ENCODE assay signal across 9 cellular contexts in the genomic region with DNA sequence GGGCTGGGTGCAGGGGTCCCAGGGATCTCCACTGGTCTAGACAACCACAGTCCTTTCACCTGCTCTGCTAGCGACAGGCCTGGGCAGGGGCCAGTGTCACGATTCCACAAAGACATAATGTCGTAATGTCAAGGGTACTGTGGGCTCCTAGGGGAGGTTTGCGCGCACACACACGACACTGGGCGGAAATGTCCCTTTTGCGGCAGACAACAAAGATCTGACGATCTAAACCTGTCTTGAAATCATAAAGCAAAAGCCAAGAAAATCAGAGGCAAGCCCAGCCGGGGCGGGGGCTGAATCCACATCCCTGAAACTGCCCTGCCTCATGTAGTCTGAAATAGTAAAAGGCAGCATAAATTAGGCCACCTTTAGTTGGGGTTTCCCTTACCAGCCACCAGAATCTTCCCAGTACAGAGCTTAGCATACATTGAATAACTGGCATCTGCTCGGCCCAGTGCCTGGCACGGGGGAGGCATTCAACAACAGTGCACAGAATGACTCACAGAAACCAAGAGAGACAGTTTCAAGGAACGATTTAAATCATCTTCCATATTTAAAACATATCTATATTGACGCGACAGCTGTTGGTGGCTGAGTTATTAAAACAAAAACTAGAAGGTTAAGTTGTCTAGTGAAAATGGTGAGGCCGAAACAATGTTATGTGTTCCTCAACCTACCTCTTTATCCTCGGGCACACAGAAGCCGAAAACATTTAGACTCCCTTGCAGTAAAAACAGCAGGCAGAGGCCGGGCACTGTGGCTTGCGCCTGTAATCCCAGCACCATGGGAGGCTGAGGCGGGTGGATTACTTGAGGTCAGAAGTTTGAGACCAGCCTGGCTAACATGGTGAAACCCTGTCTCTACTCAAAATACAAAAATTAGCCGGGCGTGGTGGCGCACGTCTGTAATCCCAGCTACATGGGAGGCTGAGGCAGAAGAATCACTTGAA.
A peak's percentile ranks its signal among the peaks of the same experiment; 100 is the strongest.
DNase-seq lines count a peak whose midpoint lies in the region; ATAC-seq and TF ChIP-seq lines count a peak whose summit lies in the region.
"Had no signal": no experiment of that assay in that cellular context is flagged by ENCODE, and none has a peak within 500 bp of the region (broad histone marks: within the 10 kb centered on the region; RNA-seq: fewer than 3 reads in every experiment).

No MANE protein-coding gene starts in this region.

- H4K20me1 ChIP-seq in hepatocyte (ENCODE audit: insufficient read depth, poor library complexity, severe bottlenecking): peaks cover 4% of the 10 kb centered on the region

- peak; percentile 15 to 17 for DNase-seq in activated CD4-positive, alpha-beta T cell treated with anti-CD3 and anti-CD28 coated beads for 24 hours (ENCODE audit: low read depth in 2 of 2)
- no peak for DNase-seq in activated CD4-positive, alpha-beta T cell treated with anti-CD3 and anti-CD28 coated beads for 4 hours
- peak; percentile 8 for DNase-seq in stimulated activated CD8-positive, alpha-beta memory T cell treated with anti-CD3 and anti-CD28 coated beads, Interleukin-12 subunit alpha, Interleukin-12 subunit beta, amount 100 ng/mL, for 24 hours (ENCODE audit: extremely low read depth)
- DNase-seq in hepatocyte (ENCODE audit: low spot score): no peak
- no peak for DNase-seq in naive thymus-derived CD8-positive, alpha-beta T cell

- H3K9me3 ChIP-seq in hepatocyte (ENCODE audit: low read depth): no peaks in the 10 kb centered on the region

- peaks cover 3% of the 10 kb centered on the region for H3K27me3 Mint-ChIP-seq in activated naive CD8-positive, alpha-beta T cell
- H3K27me3 Mint-ChIP-seq in naive thymus-derived CD8-positive, alpha-beta T cell: peaks cover 1 to 12% (median 3%) of the 10 kb centered on the region in 5 donors

- no peak overlapping the region for H2AFZ ChIP-seq in hepatocyte

- H3K27ac Mint-ChIP-seq in activated naive CD8-positive, alpha-beta T cell: peak overlapping the region; percentile 52
- no peak overlapping the region for H3K27ac Mint-ChIP-seq in naive thymus-derived CD8-positive, alpha-beta T cell

- H3K79me2 ChIP-seq in hepatocyte: peaks cover 21% of the 10 kb centered on the region

- H3K9me2 ChIP-seq in hepatocyte (replicated peaks; ENCODE audit: insufficient read depth): no peaks in the 10 kb centered on the region

- H3K4me1 ChIP-seq in hepatocyte (ENCODE audit: insufficient read depth): no peaks in the 10 kb centered on the region

- 80% methylated on average over 26 of the region's 26 CpGs for whole genome bisulfite sequencing in hepatocyte (ENCODE audit: low lambda C conversion rate, missing lambda C conversion rate)

- peaks cover 4% of the 10 kb centered on the region for H3K4me1 Mint-ChIP-seq in activated naive CD8-positive, alpha-beta T cell (ENCODE audit: low read depth)
- H3K4me1 Mint-ChIP-seq in naive thymus-derived CD8-positive, alpha-beta T cell: no peaks in the 10 kb centered on the region

- no peaks in the 10 kb centered on the region for H3K9me3 Mint-ChIP-seq in activated naive CD8-positive, alpha-beta T cell (ENCODE audit: low read depth)
- no peaks in the 10 kb centered on the region for H3K9me3 Mint-ChIP-seq in naive thymus-derived CD8-positive, alpha-beta T cell

- H3K27ac ChIP-seq in hepatocyte: no peak overlapping the region
- H3K27ac ChIP-seq: epithelial cell of prostate had no signal

- H3K4me2 ChIP-seq in hepatocyte: no peak overlapping the region

- H3K36me3 Mint-ChIP-seq in activated naive CD8-positive, alpha-beta T cell: no peaks in the 10 kb centered on the region
- no peaks in the 10 kb centered on the region for H3K36me3 Mint-ChIP-seq in naive thymus-derived CD8-positive, alpha-beta T cell

- no peaks in the 10 kb centered on the region for H3K27me3 ChIP-seq in hepatocyte

- no peak for TF ChIP-seq CTCF in hepatocyte (IDR thresholded peaks at IDR 0.05; ENCODE audit: poor library complexity)

- POLR2A ChIA-PET in naive thymus-derived CD8-positive, alpha-beta T cell (lab: Charles Lee): no interaction called here

- ATAC-seq in HG03095 (IDR thresholded peaks at IDR 0.05; ENCODE audit: unreplicated experiment): peak; percentile 77
- ATAC-seq in naive thymus-derived CD8-positive, alpha-beta T cell: no peak
- no peak for ATAC-seq in HG02840 (IDR thresholded peaks at IDR 0.05; ENCODE audit: low FRiP score, unreplicated experiment)

- no peak overlapping the region for H3K4me3 ChIP-seq in hepatocyte

- no peaks in the 10 kb centered on the region for H3K36me3 ChIP-seq in hepatocyte (replicated peaks; ENCODE audit: insufficient read depth, low read depth)

- H3K4me3 Mint-ChIP-seq in activated naive CD8-positive, alpha-beta T cell: no peak overlapping the region
- no peak overlapping the region for H3K4me3 Mint-ChIP-seq in naive thymus-derived CD8-positive, alpha-beta T cell

Comparison
In these comparisons a context has a peak if more than half of its experiments do, and no peak if none do; other contexts are left out.
1. DNase-seq: peak in activated CD4-positive, alpha-beta T cell treated with anti-CD3 and anti-CD28 coated beads for 24 hours (2 of 2) and stimulated activated CD8-positive, alpha-beta memory T cell treated with anti-CD3 and anti-CD28 coated beads, Interleukin-12 subunit alpha, Interleukin-12 subunit beta, amount 100 ng/mL, for 24 hours (single experiment); none in activated CD4-positive, alpha-beta T cell treated with anti-CD3 and anti-CD28 coated beads for 4 hours (0 of 2), hepatocyte (single experiment) and naive thymus-derived CD8-positive, alpha-beta T cell (0 of 10).